In genomic region chr2:168090366-168091019, GRCh38 we compare ENCODE assay signal across 11 cellular contexts.
DNase-seq lines count a peak whose midpoint lies in the region; ATAC-seq and TF ChIP-seq lines count a peak whose summit lies in the region.
"Had no signal": no experiment of that assay in that cellular context is flagged by ENCODE, and none has a peak within 500 bp of the region (broad histone marks: within the 10 kb centered on the region; RNA-seq: fewer than 3 reads in every experiment).

No MANE protein-coding gene starts in this region.

- POLR2A ChIA-PET in MCF 10A (lab: Yijun Ruan, JAX) = no interaction called here

- no peaks in the 10 kb centered on the region for H3K27me3 ChIP-seq in CD4-positive, CD25-positive, alpha-beta regulatory T cell (ENCODE audit: control insufficient read depth, insufficient read depth, low read length)
- H3K27me3 ChIP-seq: ovary had no signal

- no TSS peak for BruUV-seq in MCF 10A (replicated peaks; lab: Mats Ljungman, UMichigan)

- H3K27me3 Mint-ChIP-seq in CD4-positive, CD25-positive, alpha-beta regulatory T cell = no peaks in the 10 kb centered on the region
- no peaks in the 10 kb centered on the region for H3K27me3 Mint-ChIP-seq in MCF 10A (ENCODE audit: insufficient read depth, unreplicated experiment)
- H3K27me3 Mint-ChIP-seq: brain had no signal

- no peak overlapping the region for H3K4me3 ChIP-seq in CD4-positive, CD25-positive, alpha-beta regulatory T cell (ENCODE audit: low read depth, low read length)
- H3K4me3 ChIP-seq: ovary had no signal

- intact Hi-C loops in MCF 10A (cut with micrococcal nuclease) = no loop called here

- CTCF ChIA-PET in MCF 10A (lab: Yijun Ruan, JAX) = interaction anchor here (0.6 kb wide), 2 partner anchors 215 to 1551 kb away, joined by 3 to 4 read pairs; no protein-coding TSS in a partner anchor

- peaks cover 8% of the 10 kb centered on the region for H3K36me3 Mint-ChIP-seq in CD4-positive, CD25-positive, alpha-beta regulatory T cell
- H3K36me3 Mint-ChIP-seq in MCF 10A (ENCODE audit: insufficient read depth, unreplicated experiment) = no peaks in the 10 kb centered on the region

- H3K36me3 ChIP-seq in CD4-positive, CD25-positive, alpha-beta regulatory T cell (ENCODE audit: control insufficient read depth, insufficient read depth, low read length) = peaks cover 5% of the 10 kb centered on the region
- H3K36me3 ChIP-seq: ovary had no signal

- H3K4me3 Mint-ChIP-seq in CD4-positive, CD25-positive, alpha-beta regulatory T cell = peak overlapping the region in 1 of 4 donors; percentile 31
- no peak overlapping the region for H3K4me3 Mint-ChIP-seq in MCF 10A (ENCODE audit: unreplicated experiment)
- H3K4me3 Mint-ChIP-seq: brain had no signal

- peaks cover 6 to 20% (median 11%) of the 10 kb centered on the region in 4 donors for H3K4me1 Mint-ChIP-seq in CD4-positive, CD25-positive, alpha-beta regulatory T cell
- no peaks in the 10 kb centered on the region for H3K4me1 Mint-ChIP-seq in MCF 10A (ENCODE audit: insufficient read depth, unreplicated experiment)

- no peak for DNase-seq in CD4-positive, CD25-positive, alpha-beta regulatory T cell
- no peak for DNase-seq in EL
- DNase-seq in MCF 10A (ENCODE audit: unreplicated experiment) = no peak
- no peak for DNase-seq in dedifferentiated amniotic fluid mesenchymal stem cell (ENCODE audit: extremely low spot score)
- no peak for DNase-seq in kidney tubule cell (ENCODE audit: low spot score)
- DNase-seq: ovary, T1000 had no signal

- no peak for ATAC-seq in CD4-positive, CD25-positive, alpha-beta regulatory T cell (ENCODE audit: low read depth in 2 of 2)
- peak; percentile 83 for ATAC-seq in GM19043 (IDR thresholded peaks at IDR 0.05; ENCODE audit: low read depth, unreplicated experiment)
- ATAC-seq in HG02610 (IDR thresholded peaks at IDR 0.05; ENCODE audit: unreplicated experiment) = peak; percentile 55
- peak; percentile 85 for ATAC-seq in HG03432 (IDR thresholded peaks at IDR 0.05; ENCODE audit: unreplicated experiment)

- peaks cover 0 to 1% (median 0%) of the 10 kb centered on the region in 7 donors for H3K9me3 Mint-ChIP-seq in CD4-positive, CD25-positive, alpha-beta regulatory T cell
- H3K9me3 Mint-ChIP-seq in MCF 10A (ENCODE audit: unreplicated experiment) = no peaks in the 10 kb centered on the region
- H3K9me3 Mint-ChIP-seq: brain had no signal

- H3K27ac ChIP-seq in CD4-positive, CD25-positive, alpha-beta regulatory T cell (ENCODE audit: insufficient read depth, low read length, poor library complexity, severe bottlenecking) = no peak overlapping the region
- H3K27ac ChIP-seq: ovary had no signal

- no peaks in the 10 kb centered on the region for H3K9me3 ChIP-seq in CD4-positive, CD25-positive, alpha-beta regulatory T cell (ENCODE audit: control insufficient read depth in 2 of 2, low read length in 2 of 2)
- H3K9me3 ChIP-seq: ovary had no signal

- H3K4me1 ChIP-seq in CD4-positive, CD25-positive, alpha-beta regulatory T cell (ENCODE audit: control insufficient read depth, insufficient read depth, low read length, poor library complexity, severe bottlenecking) = peaks cover 14% of the 10 kb centered on the region

- TF ChIP-seq CTCF in MCF 10A (IDR thresholded peaks at IDR 0.05; ENCODE audit: unreplicated experiment) = no peak

- peak overlapping the region in 2 of 3 donors; percentile 60 to 85 for H3K27ac Mint-ChIP-seq in CD4-positive, CD25-positive, alpha-beta regulatory T cell
- no peak overlapping the region for H3K27ac Mint-ChIP-seq in MCF 10A (ENCODE audit: low read depth, unreplicated experiment)

Comparison
In these comparisons a context has a peak if more than half of its experiments do, and no peak if none do; other contexts are left out.
1. ATAC-seq: peak in GM19043 (single experiment), HG02610 (single experiment) and HG03432 (single experiment); none in CD4-positive, CD25-positive, alpha-beta regulatory T cell (0 of 2).